ENCODE assay signal across 1 cellular context in genomic region chr13:77389617-77389984, GRCh38.
TF ChIP-seq lines count a peak whose summit lies in the region.

No MANE protein-coding gene starts in this region.

TF ChIP-seq in GM12878, 131 proteins besides CTCF, POLR2A, EP300 and RAD21 (continued from another document):
- no peak for TF ChIP-seq IRF5 (IDR thresholded peaks at IDR 0.05; ENCODE audit: borderline replicate concordance)
- TF ChIP-seq EZH2 (IDR thresholded peaks at IDR 0.05; ENCODE audit: borderline replicate concordance, control insufficient read depth, low read depth, low read length): no peak
- TF ChIP-seq NFYA (IDR thresholded peaks at IDR 0.05; ENCODE audit: borderline replicate concordance, low read depth, low read length): no peak
- no peak for TF ChIP-seq E2F8 (IDR thresholded peaks at IDR 0.05; ENCODE audit: low read depth, partially characterized antibody)
- TF ChIP-seq POLR2AphosphoS2 (IDR thresholded peaks at IDR 0.05; ENCODE audit: low read depth, low read length): no peak
- TF ChIP-seq ZNF592 (IDR thresholded peaks at IDR 0.05): no peak
- TF ChIP-seq PAX5 (IDR thresholded peaks at IDR 0.05; ENCODE audit: borderline replicate concordance, low read depth, low read length): no peak
- TF ChIP-seq ZBTB33 (IDR thresholded peaks at IDR 0.05): no peak
- TF ChIP-seq ZBTB11 (CRISPR knock-in tag; IDR thresholded peaks at IDR 0.05): no peak
- TF ChIP-seq MYC (IDR thresholded peaks at IDR 0.05; ENCODE audit: insufficient read depth, insufficient read length, insufficient replicate concordance, low read length, severe bottlenecking): no peak
- TF ChIP-seq FOXK2 (IDR thresholded peaks at IDR 0.05): no peak
- no peak for TF ChIP-seq TCF3 (IDR thresholded peaks at IDR 0.05; ENCODE audit: borderline replicate concordance, insufficient read depth, low read depth, low read length)
